ENCODE assay signal across 1 cellular context in the genomic region with DNA sequence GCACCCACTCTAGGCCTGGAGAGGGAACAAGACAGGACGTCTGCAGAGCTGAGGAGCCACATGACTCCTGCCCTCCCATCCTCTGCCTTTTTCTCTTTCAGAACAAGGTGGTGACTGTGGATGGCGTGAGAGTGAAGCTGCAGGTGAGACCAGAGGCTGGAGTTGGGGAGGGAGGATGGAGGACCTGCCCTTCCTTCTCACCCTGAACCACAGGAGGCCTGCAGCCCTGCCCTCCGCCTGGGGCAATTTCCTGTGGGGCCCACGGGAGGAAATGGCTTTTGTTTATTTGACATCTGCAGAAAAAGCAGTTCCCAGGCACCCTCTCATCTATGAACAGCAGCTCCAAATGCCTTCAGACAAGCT.
TF ChIP-seq lines count a peak whose summit lies in the region.

No MANE protein-coding gene starts in this region.

TF ChIP-seq in GM12878, 131 proteins besides CTCF, POLR2A, EP300 and RAD21 (continued from another document):
- TF ChIP-seq, protein P1, sequence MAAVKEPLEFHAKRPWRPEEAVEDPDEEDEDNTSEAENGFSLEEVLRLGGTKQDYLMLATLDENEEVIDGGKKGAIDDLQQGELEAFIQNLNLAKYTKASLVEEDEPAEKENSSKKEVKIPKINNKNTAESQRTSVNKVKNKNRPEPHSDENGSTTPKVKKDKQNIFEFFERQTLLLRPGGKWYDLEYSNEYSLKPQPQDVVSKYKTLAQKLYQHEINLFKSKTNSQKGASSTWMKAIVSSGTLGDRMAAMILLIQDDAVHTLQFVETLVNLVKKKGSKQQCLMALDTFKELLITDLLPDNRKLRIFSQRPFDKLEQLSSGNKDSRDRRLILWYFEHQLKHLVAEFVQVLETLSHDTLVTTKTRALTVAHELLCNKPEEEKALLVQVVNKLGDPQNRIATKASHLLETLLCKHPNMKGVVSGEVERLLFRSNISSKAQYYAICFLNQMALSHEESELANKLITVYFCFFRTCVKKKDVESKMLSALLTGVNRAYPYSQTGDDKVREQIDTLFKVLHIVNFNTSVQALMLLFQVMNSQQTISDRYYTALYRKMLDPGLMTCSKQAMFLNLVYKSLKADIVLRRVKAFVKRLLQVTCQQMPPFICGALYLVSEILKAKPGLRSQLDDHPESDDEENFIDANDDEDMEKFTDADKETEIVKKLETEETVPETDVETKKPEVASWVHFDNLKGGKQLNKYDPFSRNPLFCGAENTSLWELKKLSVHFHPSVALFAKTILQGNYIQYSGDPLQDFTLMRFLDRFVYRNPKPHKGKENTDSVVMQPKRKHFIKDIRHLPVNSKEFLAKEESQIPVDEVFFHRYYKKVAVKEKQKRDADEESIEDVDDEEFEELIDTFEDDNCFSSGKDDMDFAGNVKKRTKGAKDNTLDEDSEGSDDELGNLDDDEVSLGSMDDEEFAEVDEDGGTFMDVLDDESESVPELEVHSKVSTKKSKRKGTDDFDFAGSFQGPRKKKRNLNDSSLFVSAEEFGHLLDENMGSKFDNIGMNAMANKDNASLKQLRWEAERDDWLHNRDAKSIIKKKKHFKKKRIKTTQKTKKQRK (IDR thresholded peaks at IDR 0.05; ENCODE audit: low read depth, low read length), result no peak
- TF ChIP-seq, protein P2, sequence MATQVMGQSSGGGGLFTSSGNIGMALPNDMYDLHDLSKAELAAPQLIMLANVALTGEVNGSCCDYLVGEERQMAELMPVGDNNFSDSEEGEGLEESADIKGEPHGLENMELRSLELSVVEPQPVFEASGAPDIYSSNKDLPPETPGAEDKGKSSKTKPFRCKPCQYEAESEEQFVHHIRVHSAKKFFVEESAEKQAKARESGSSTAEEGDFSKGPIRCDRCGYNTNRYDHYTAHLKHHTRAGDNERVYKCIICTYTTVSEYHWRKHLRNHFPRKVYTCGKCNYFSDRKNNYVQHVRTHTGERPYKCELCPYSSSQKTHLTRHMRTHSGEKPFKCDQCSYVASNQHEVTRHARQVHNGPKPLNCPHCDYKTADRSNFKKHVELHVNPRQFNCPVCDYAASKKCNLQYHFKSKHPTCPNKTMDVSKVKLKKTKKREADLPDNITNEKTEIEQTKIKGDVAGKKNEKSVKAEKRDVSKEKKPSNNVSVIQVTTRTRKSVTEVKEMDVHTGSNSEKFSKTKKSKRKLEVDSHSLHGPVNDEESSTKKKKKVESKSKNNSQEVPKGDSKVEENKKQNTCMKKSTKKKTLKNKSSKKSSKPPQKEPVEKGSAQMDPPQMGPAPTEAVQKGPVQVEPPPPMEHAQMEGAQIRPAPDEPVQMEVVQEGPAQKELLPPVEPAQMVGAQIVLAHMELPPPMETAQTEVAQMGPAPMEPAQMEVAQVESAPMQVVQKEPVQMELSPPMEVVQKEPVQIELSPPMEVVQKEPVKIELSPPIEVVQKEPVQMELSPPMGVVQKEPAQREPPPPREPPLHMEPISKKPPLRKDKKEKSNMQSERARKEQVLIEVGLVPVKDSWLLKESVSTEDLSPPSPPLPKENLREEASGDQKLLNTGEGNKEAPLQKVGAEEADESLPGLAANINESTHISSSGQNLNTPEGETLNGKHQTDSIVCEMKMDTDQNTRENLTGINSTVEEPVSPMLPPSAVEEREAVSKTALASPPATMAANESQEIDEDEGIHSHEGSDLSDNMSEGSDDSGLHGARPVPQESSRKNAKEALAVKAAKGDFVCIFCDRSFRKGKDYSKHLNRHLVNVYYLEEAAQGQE (IDR thresholded peaks at IDR 0.05; ENCODE audit: low read depth, low read length), result no peak
- TF ChIP-seq ATF7 (IDR thresholded peaks at IDR 0.05; ENCODE audit: low read depth) (no peak), IRF4 (IDR thresholded peaks at IDR 0.05; ENCODE audit: low read depth, low read length) (no peak), BACH1 (IDR thresholded peaks at IDR 0.05; ENCODE audit: borderline replicate concordance) (no peak), ZBED1 (IDR thresholded peaks at IDR 0.05; ENCODE audit: borderline replicate concordance) (no peak), MEF2B (IDR thresholded peaks at IDR 0.05; ENCODE audit: partially characterized antibody, poor library complexity, severe bottlenecking) (peak; percentile 61), SPI1 (IDR thresholded peaks at IDR 0.05; ENCODE audit: borderline replicate concordance, insufficient read depth, low read depth, low read length) (peak; percentile 13; the same call in 1 of the 2 replicates), BCL11A (IDR thresholded peaks at IDR 0.05; ENCODE audit: low read depth, low read length) (no peak)
- TF ChIP-seq, protein P3, sequence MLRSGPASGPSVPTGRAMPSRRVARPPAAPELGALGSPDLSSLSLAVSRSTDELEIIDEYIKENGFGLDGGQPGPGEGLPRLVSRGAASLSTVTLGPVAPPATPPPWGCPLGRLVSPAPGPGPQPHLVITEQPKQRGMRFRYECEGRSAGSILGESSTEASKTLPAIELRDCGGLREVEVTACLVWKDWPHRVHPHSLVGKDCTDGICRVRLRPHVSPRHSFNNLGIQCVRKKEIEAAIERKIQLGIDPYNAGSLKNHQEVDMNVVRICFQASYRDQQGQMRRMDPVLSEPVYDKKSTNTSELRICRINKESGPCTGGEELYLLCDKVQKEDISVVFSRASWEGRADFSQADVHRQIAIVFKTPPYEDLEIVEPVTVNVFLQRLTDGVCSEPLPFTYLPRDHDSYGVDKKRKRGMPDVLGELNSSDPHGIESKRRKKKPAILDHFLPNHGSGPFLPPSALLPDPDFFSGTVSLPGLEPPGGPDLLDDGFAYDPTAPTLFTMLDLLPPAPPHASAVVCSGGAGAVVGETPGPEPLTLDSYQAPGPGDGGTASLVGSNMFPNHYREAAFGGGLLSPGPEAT (IDR thresholded peaks at IDR 0.05; ENCODE audit: low read depth), result no peak
TF ChIP-seq in GM12878: peak in this region for 12.
